In the genomic region with DNA sequence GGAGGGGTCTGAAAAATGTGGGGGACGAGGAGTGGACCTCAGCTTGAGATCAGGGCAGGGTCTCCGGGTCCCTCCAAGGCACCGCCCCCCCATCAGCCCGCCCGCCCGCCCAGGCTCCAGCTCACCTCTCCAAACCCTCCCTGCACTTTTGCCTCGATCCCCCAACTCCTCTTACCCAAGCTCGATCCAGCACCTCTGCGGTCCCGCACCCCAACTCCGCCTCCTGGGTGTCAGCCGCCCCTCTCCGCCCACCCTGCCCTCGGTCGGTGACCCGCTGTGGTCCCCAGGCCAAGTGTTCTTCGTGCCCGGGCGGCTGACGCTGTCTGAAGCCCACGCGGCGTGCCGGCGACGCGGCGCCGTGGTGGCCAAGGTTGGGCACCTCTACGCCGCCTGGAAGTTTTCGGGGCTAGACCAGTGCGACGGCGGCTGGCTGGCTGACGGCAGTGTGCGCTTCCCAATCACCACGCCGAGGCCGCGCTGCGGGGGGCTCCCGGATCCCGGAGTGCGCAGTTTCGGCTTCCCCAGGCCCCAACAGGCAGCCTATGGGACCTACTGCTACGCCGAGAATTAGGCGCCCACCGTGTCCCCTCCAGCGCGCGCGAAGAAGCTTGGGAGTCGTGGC, we compare ENCODE assay signal across 1 cellular context.
TF ChIP-seq lines count a peak whose summit lies in the region.

No MANE protein-coding gene starts in this region.

TF ChIP-seq in GM23338, 12 proteins besides CTCF, POLR2A, EP300 and RAD21 (continued from another document):
- TF ChIP-seq ZNF462 (CRISPR knock-in tag; IDR thresholded peaks at IDR 0.05) (no peak), ZNF331 (CRISPR knock-in tag; IDR thresholded peaks at IDR 0.05; ENCODE audit: low read depth) (no peak)
- TF ChIP-seq, protein P1, sequence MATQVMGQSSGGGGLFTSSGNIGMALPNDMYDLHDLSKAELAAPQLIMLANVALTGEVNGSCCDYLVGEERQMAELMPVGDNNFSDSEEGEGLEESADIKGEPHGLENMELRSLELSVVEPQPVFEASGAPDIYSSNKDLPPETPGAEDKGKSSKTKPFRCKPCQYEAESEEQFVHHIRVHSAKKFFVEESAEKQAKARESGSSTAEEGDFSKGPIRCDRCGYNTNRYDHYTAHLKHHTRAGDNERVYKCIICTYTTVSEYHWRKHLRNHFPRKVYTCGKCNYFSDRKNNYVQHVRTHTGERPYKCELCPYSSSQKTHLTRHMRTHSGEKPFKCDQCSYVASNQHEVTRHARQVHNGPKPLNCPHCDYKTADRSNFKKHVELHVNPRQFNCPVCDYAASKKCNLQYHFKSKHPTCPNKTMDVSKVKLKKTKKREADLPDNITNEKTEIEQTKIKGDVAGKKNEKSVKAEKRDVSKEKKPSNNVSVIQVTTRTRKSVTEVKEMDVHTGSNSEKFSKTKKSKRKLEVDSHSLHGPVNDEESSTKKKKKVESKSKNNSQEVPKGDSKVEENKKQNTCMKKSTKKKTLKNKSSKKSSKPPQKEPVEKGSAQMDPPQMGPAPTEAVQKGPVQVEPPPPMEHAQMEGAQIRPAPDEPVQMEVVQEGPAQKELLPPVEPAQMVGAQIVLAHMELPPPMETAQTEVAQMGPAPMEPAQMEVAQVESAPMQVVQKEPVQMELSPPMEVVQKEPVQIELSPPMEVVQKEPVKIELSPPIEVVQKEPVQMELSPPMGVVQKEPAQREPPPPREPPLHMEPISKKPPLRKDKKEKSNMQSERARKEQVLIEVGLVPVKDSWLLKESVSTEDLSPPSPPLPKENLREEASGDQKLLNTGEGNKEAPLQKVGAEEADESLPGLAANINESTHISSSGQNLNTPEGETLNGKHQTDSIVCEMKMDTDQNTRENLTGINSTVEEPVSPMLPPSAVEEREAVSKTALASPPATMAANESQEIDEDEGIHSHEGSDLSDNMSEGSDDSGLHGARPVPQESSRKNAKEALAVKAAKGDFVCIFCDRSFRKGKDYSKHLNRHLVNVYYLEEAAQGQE (IDR thresholded peaks at IDR 0.05; ENCODE audit: unreplicated experiment) = no peak
